2 cellular contexts compared by ENCODE assay signal in the genomic region with DNA sequence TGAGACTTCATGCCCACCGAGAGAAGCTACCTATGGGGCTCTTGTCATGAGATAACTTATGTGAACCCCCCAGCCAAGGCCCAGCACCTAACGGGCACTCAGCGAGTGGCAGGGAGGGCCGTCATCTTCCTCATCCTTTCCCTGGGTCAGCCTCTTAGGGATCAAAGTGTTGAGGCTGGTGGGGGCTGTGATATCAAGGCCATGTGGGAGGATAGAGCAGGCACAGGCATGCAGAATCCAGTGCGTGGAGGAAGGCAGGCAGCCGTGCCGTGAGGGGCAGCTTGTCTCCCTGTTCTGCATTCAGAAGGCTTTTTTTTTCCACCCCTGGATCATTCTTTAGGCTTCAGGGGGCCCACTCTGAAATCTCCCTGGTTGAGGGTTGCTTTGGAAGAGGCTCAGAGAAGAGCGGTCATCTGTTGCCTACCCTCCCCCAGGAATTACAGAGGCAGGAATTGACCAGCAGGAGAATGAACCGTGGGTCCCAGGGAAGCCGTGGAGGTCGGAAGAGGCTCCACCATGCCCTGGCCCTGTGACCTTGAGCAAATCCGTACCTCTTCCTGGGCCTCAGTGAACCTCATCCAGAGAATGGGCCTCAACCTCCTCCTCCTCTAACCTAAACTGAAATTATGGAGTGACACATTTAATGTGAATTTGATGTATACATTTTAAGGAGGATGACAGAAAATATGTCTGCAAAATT.
TF ChIP-seq lines count a peak whose summit lies in the region.

No MANE protein-coding gene starts in this region.

TF ChIP-seq in HepG2, 621 proteins besides CTCF, POLR2A, EP300 and RAD21:
- TF ChIP-seq ZNF629 (CRISPR knock-in tag; conservative IDR thresholded peaks at IDR 0.05) (peak; percentile 83), SP4 (CRISPR knock-in tag; IDR thresholded peaks at IDR 0.05) (no peak)

TF ChIP-seq in IMR-90, 13 proteins besides CTCF, POLR2A, EP300 and RAD21:
- no peak for TF ChIP-seq RCOR1 (IDR thresholded peaks at IDR 0.05; ENCODE audit: insufficient replicate concordance, low read length)
- TF ChIP-seq FOS (IDR thresholded peaks at IDR 0.05; ENCODE audit: low read depth, low read length), result no peak
- TF ChIP-seq MAFK (IDR thresholded peaks at IDR 0.05; ENCODE audit: low read depth, low read length), result no peak
- TF ChIP-seq CEBPB (IDR thresholded peaks at IDR 0.05; ENCODE audit: low read depth, low read length), result no peak
- TF ChIP-seq MAZ (IDR thresholded peaks at IDR 0.05; ENCODE audit: borderline replicate concordance, low read depth, low read length), result no peak
- no peak for TF ChIP-seq CHD1 (IDR thresholded peaks at IDR 0.05; ENCODE audit: low read depth, low read length)
- TF ChIP-seq, protein P1, sequence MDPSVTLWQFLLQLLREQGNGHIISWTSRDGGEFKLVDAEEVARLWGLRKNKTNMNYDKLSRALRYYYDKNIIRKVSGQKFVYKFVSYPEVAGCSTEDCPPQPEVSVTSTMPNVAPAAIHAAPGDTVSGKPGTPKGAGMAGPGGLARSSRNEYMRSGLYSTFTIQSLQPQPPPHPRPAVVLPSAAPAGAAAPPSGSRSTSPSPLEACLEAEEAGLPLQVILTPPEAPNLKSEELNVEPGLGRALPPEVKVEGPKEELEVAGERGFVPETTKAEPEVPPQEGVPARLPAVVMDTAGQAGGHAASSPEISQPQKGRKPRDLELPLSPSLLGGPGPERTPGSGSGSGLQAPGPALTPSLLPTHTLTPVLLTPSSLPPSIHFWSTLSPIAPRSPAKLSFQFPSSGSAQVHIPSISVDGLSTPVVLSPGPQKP (IDR thresholded peaks at IDR 0.05; ENCODE audit: borderline replicate concordance, low read depth, low read length), result no peak
- TF ChIP-seq MXI1 (IDR thresholded peaks at IDR 0.05; ENCODE audit: borderline replicate concordance, low read depth, low read length), result no peak
- no peak for TF ChIP-seq NFE2L2 (IDR thresholded peaks at IDR 0.05; ENCODE audit: low read depth, low read length)
